Comparison of ENCODE assay signal across 23 cellular contexts in the genomic region with DNA sequence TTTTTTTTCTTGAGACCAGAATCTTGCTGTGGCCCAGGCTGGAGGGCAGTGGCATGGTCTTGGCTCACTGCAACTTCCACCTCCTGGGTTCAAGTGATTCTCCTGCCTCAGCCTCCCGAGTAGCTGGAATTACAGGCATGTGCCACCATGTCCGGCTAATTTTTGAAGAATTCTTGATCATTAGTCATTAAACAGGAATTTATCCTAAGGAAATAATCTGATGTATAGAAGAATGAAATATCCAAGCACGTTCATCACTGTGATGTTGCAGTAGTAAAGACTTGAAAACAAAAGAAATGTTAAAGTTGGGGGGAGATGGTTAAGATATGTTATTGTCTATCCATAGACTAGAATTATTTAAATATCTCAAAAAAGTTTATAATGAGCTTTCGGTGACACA. TPM values are rescaled to one million over a fixed set of nuclear protein-coding genes. Genes with fewer than 3 reads are reported as not detected.
"Had no signal": no experiment of that assay in that cellular context is flagged by ENCODE, and none has a peak within 500 bp of the region (broad histone marks: within the 10 kb centered on the region; RNA-seq: fewer than 3 reads in every experiment).

No MANE protein-coding gene starts in this region.

- H3K27me3 Mint-ChIP-seq: activated naive CD4-positive, alpha-beta T cell treated with anti-CD3 and anti-CD28 coated beads, Interleukin-2, amount 50 U/mL, for 24 hours; stimulated activated naive CD8-positive, alpha-beta T cell treated with anti-CD3 and anti-CD28 coated beads, Interleukin-15, Interleukin-2, amounts not matched to agents 100 ng/mL and 50 ng/mL, for 24 hours had no signal

- H3K4me1 ChIP-seq: right atrium auricular region, uterus had no signal

- H3K4me3 ChIP-seq: cardiac muscle cell, lung, right atrium auricular region, transverse colon, uterus had no signal

- ATAC-seq: activated T-cell treated with anti-CD3 and anti-CD28 coated beads, Interleukin-2, amount 50 U/mL, for 72 hours; left lobe of liver had no signal

- H3K9me3 ChIP-seq: right atrium auricular region, transverse colon, uterus had no signal

- H3K4me3 Mint-ChIP-seq: nephron progenitor cell had no signal

- H3K36me3 ChIP-seq: right atrium auricular region, uterus had no signal

- H3K9me3 Mint-ChIP-seq: activated naive CD4-positive, alpha-beta T cell treated with anti-CD3 and anti-CD28 coated beads, Interleukin-2, amount 50 U/mL, for 24 hours; activated T-cell treated with anti-CD3 and anti-CD28 coated beads, Interleukin-2, amount 50 U/mL, for 72 hours; stimulated activated naive CD8-positive, alpha-beta T cell treated with anti-CD3 and anti-CD28 coated beads, Interleukin-15, Interleukin-2, amounts not matched to agents 100 ng/mL and 50 ng/mL, for 24 hours; T-helper 1 cell treated with Interleukin-12 subunit alpha and Interleukin-12 subunit beta and Interleukin-4 antibody, amounts not matched to agents 30 μg/mL and 1 μg/mL, for 36 hours had no signal

- H3K27me3 ChIP-seq: cardiac muscle cell, right atrium auricular region, transverse colon, uterus had no signal

- DNase-seq: activated CD4-positive, alpha-beta T cell treated with anti-CD3 and anti-CD28 coated beads for 1 hour; activated CD8-positive, alpha-beta memory T cell treated with anti-CD3 and anti-CD28 coated beads for 24 hours; activated CD8-positive, alpha-beta memory T cell treated with anti-CD3 and anti-CD28 coated beads, Interleukin-2, amount 50 U/mL, for 48 hours; activated gamma-delta T cell; activated T-cell treated with anti-CD3 and anti-CD28 coated beads, Interleukin-2, amount 50 U/mL, for 72 hours; erythroblast; head of caudate nucleus; kidney; nephron progenitor cell; occipital lobe; stimulated activated CD4-positive, alpha-beta T cell treated with anti-CD3 and anti-CD28 coated beads, Interleukin-2, amount 100 ng/mL, for 24 hours; transverse colon; uterus; WERI-Rb-1 had no signal

- H3K27ac ChIP-seq: cardiac muscle cell, right atrium auricular region, transverse colon, uterus, WERI-Rb-1 had no signal

- H3K4me1 Mint-ChIP-seq: nephron progenitor cell had no signal

RNA-seq across cellular contexts. Expression of a gene that starts 44.5 kb away (rescaled TPM):
- total RNA-seq: dermis microvascular lymphatic vessel endothelial cell, frontal cortex, occipital lobe had no signal
